ENCODE assay signal across 8 cellular contexts in the genomic region with DNA sequence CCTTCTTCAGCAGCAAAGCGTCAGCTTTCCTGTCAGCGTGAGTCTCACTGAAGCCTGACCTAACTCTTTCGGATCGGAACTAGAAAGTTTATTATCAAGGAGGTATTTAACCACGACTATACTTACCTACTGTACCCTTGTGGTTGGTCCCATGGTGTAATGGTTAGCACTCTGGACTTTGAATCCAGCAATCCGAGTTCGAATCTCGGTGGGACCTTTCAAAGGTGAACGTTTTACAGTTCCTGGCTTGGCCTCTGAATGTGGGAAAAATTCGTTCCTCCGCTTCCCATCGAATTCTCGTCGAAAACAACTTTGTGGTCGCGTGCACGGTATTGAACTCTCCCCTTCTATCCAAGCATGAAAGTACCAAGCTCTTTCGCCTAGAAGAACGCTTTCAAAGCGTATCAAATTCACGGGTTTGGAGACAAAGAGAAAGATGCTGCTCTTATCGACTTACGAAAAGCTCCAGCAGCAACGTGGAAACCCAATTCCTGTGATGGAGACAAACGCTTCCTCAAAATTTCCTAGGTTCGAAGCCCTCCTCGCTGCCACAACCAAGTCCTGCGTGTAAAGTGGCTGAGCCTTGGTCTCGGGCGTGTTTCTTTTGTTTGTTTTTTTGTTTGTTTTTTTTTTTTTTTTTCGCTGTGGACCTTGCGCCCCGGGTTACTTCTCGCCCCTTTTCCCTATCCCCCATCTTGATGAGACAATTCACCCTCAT.
DNase-seq lines count a peak whose midpoint lies in the region; ATAC-seq and TF ChIP-seq lines count a peak whose summit lies in the region.

No MANE protein-coding gene starts in this region.

- peak; percentile 44 for DNase-seq in GM03348 (ENCODE audit: low spot score)
- DNase-seq in HFF-Myc (ENCODE audit: extremely low read depth, low read depth): peak; percentile 97
- peak; percentile 70 for DNase-seq in NCI-H446 treated with DMSO at 0.1 percent for 48 hours (lab: John Stamatoyannopoulos, UW)
- peak in 1 of 2 donors; percentile 65 for DNase-seq in activated naive CD4-positive, alpha-beta T cell treated with anti-CD3 and anti-CD28 coated beads, Interleukin-2, amount 50 U/mL, for 72 hours (ENCODE audit: low spot score in 2 of 2)
- peak; percentile 99 for DNase-seq in iPS DF 4.7 (ENCODE audit: extremely low read depth, low spot score)
- DNase-seq in stimulated activated CD4-positive, alpha-beta T cell treated with anti-CD3 and anti-CD28 coated beads, Interleukin-4, amount 100 ng/mL, for 24 hours: peak; percentile 49
- DNase-seq in tibial artery: no peak
- no peak for DNase-seq in effector memory CD4-positive, alpha-beta T cell

- H3K36me3 ChIP-seq in tibial artery: no peaks in the 10 kb centered on the region
- H3K36me3 ChIP-seq in effector memory CD4-positive, alpha-beta T cell (ENCODE audit: control insufficient read depth, insufficient read depth, low read length): no peaks in the 10 kb centered on the region

- H3K27me3 ChIP-seq in tibial artery: peaks cover 0 to 21% of the 10 kb centered on the region in 2 donors
- peaks cover 38% of the 10 kb centered on the region for H3K27me3 ChIP-seq in effector memory CD4-positive, alpha-beta T cell (replicated peaks; ENCODE audit: control insufficient read depth, insufficient read depth, low read length, poor library complexity, severe bottlenecking)

- peak; percentile 62 to 72 for ATAC-seq in activated naive CD4-positive, alpha-beta T cell treated with anti-CD3 and anti-CD28 coated beads, Interleukin-2, amount 50 U/mL, for 72 hours

- no peaks in the 10 kb centered on the region for H3K9me3 Mint-ChIP-seq in activated naive CD4-positive, alpha-beta T cell treated with anti-CD3 and anti-CD28 coated beads, Interleukin-2, amount 50 U/mL, for 72 hours

- peaks cover 6 to 35% of the 10 kb centered on the region in 2 donors for H3K36me3 Mint-ChIP-seq in activated naive CD4-positive, alpha-beta T cell treated with anti-CD3 and anti-CD28 coated beads, Interleukin-2, amount 50 U/mL, for 72 hours

- intact Hi-C loops in tibial artery (cut with DNase I; ENCODE audit: low total_unique reads): no loop called here

- no peaks in the 10 kb centered on the region for H3K9me3 ChIP-seq in tibial artery
- no peaks in the 10 kb centered on the region for H3K9me3 ChIP-seq in effector memory CD4-positive, alpha-beta T cell (ENCODE audit: control insufficient read depth, low read length)

- peaks cover 0 to 16% (median 10%) of the 10 kb centered on the region in 4 donors for H3K4me1 ChIP-seq in tibial artery
- peaks cover 6% of the 10 kb centered on the region for H3K4me1 ChIP-seq in effector memory CD4-positive, alpha-beta T cell (ENCODE audit: control insufficient read depth, insufficient read depth, low read length, poor library complexity, severe bottlenecking)

- TF ChIP-seq CTCF in HFF-Myc (IDR thresholded peaks at IDR 0.05; ENCODE audit: low read depth, low read length, missing control alignments): no peak
- no peak for TF ChIP-seq CTCF in tibial artery (IDR thresholded peaks at IDR 0.05)

- no peak overlapping the region for H3K27ac ChIP-seq in tibial artery
- H3K27ac ChIP-seq in effector memory CD4-positive, alpha-beta T cell (ENCODE audit: insufficient read depth, low read length, poor library complexity, severe bottlenecking): no peak overlapping the region

- H3K4me3 ChIP-seq in HFF-Myc (replicated peaks; ENCODE audit: low read depth, low read length) (peak overlapping the region; percentile 34), tibial artery (peak overlapping the region in 1 of 2 donors; percentile 9)
- H3K4me3 ChIP-seq in effector memory CD4-positive, alpha-beta T cell (ENCODE audit: insufficient read depth, low read depth, low read length, poor library complexity, severe bottlenecking): no peak overlapping the region

- H3K27ac Mint-ChIP-seq in activated naive CD4-positive, alpha-beta T cell treated with anti-CD3 and anti-CD28 coated beads, Interleukin-2, amount 50 U/mL, for 72 hours: peak overlapping the region in 1 of 2 donors; percentile 81

Comparison
In these comparisons a context has a peak if more than half of its experiments do, and no peak if none do; other contexts are left out.
1. DNase-seq: peak in GM03348 (single experiment), HFF-Myc (single experiment), NCI-H446 treated with DMSO at 0.1 percent for 48 hours (single experiment), iPS DF 4.7 (single experiment) and stimulated activated CD4-positive, alpha-beta T cell treated with anti-CD3 and anti-CD28 coated beads, Interleukin-4, amount 100 ng/mL, for 24 hours (single experiment); none in tibial artery (0 of 2) and effector memory CD4-positive, alpha-beta T cell (0 of 3).